Comparison of ENCODE assay signal across 14 cellular contexts in the genomic region with DNA sequence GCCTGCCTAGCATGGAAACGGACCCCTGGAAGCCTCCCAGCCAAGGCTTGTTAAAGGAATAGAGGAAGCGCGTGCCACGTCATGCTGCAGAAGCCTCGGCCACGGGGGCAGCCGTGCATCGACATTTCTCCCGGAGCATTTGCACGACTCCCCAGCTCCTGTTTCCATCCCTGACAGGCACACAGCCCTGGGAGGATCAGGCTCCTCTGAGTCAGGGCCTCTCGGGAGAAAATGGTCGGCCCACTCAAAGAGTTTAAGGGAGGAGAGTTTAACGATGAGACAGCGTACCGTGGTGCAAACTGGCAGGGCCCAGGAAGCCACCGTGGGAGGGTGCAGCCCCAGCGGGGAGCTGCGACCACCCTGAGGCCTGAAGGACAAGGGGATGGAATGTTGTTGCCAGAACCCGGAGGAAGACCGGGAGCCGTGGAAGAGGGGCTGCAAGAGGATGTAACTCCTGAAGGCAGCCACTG.
"Had no signal": no experiment of that assay in that cellular context is flagged by ENCODE, and none has a peak within 500 bp of the region (broad histone marks: within the 10 kb centered on the region; RNA-seq: fewer than 3 reads in every experiment).

No MANE protein-coding gene starts in this region.

- H3K36me3 ChIP-seq: ascending aorta, colonic mucosa, stomach, thoracic aorta, uterus had no signal

- H3K27ac ChIP-seq: ascending aorta, colonic mucosa, stomach, thoracic aorta, uterus had no signal

- DNase-seq: activated CD4-positive, alpha-beta memory T cell treated with anti-CD3 and anti-CD28 coated beads, Interleukin-2, amount 10 ng/mL, durations not matched to agents 7 days and 5 days; activated CD4-positive, CD25-positive, alpha-beta regulatory T cell treated with anti-CD3 and anti-CD28 coated beads, Interleukin-2, amount 50 U/mL, for 72 hours; activated CD8-positive, alpha-beta memory T cell treated with anti-CD3 and anti-CD28 coated beads, Interleukin-2, amount 50 U/mL, for 4 hours; activated naive CD8-positive, alpha-beta T cell treated with anti-CD3 and anti-CD28 coated beads, Interleukin-2, amount 10 ng/mL, durations not matched to agents 7 days and 5 days; activated T-cell treated with anti-CD3 and anti-CD28 coated beads, Interleukin-2, amount 50 U/mL, for 72 hours; colonic mucosa; foreskin melanocyte; stimulated activated CD4-positive, alpha-beta T cell treated with anti-CD3 and anti-CD28 coated beads, Interleukin-15, amount 100 ng/mL, for 24 hours; stimulated activated CD4-positive, alpha-beta T cell treated with anti-CD3 and anti-CD28 coated beads, Interleukin-4, amount 100 ng/mL, for 4 hours; stomach; T-helper 2 cell; uterus had no signal

- H3K27me3 ChIP-seq: ascending aorta, colonic mucosa, uterus had no signal

- ATAC-seq: activated T-cell treated with anti-CD3 and anti-CD28 coated beads, Interleukin-2, amount 50 U/mL, for 72 hours had no signal

- H3K4me1 ChIP-seq: ascending aorta, colonic mucosa, uterus had no signal

- H3K4me3 ChIP-seq: ascending aorta, colonic mucosa, stomach, thoracic aorta, uterus had no signal

- H3K9me3 ChIP-seq: ascending aorta, colonic mucosa, stomach, thoracic aorta, uterus had no signal
